In genomic region chr17:14209215-14209614, GRCh38 we compare ENCODE assay signal across 1 cellular context.
A peak's percentile ranks its signal among the peaks of the same experiment; 100 is the strongest.
TF ChIP-seq lines count a peak whose summit lies in the region.

No MANE protein-coding gene starts in this region.

TF ChIP-seq in HepG2, 621 proteins besides CTCF, POLR2A, EP300 and RAD21 (continued from another document and continues in another):
- TF ChIP-seq TFE3 (CRISPR knock-in tag; IDR thresholded peaks at IDR 0.05): peak; percentile 80
- no peak for TF ChIP-seq ZNF280B (CRISPR knock-in tag; IDR thresholded peaks at IDR 0.05; ENCODE audit: borderline replicate concordance)
- TF ChIP-seq POGK (CRISPR knock-in tag; conservative IDR thresholded peaks at IDR 0.05): peak; percentile 68; the same call in 1 of the 2 replicates
- peak; percentile 64; the same call in 1 of the 2 replicates for TF ChIP-seq NFE2 (CRISPR knock-in tag; IDR thresholded peaks at IDR 0.05)
- TF ChIP-seq RARA (CRISPR knock-in tag; IDR thresholded peaks at IDR 0.05): 0 out of 2 replicates have a peak, but pooled peaks have one; percentile 14
- TF ChIP-seq NCOA1 (CRISPR knock-in tag; IDR thresholded peaks at IDR 0.05): no peak
- peak in 1 of 2 experiments; percentile 98; a peak in 2 of 4 replicates for TF ChIP-seq ATF4 (CRISPR knock-in tag; IDR thresholded peaks at IDR 0.05)
- TF ChIP-seq PLRG1 (conservative IDR thresholded peaks at IDR 0.05): no peak
- TF ChIP-seq ZNF549 (CRISPR knock-in tag; IDR thresholded peaks at IDR 0.05): no peak
- peak; percentile 46; the same call in 1 of the 2 replicates for TF ChIP-seq TFAP4 (IDR thresholded peaks at IDR 0.05; ENCODE audit: borderline replicate concordance, low read depth)
- TF ChIP-seq GPN1 (CRISPR knock-in tag; IDR thresholded peaks at IDR 0.05; ENCODE audit: borderline replicate concordance): no peak
- TF ChIP-seq ZFP91 (CRISPR knock-in tag; IDR thresholded peaks at IDR 0.05; ENCODE audit: borderline replicate concordance): no peak
- TF ChIP-seq ZNF672 (CRISPR knock-in tag; IDR thresholded peaks at IDR 0.05): no peak
- peak; percentile 49; the same call in 1 of the 2 replicates for TF ChIP-seq ATF7 (IDR thresholded peaks at IDR 0.05)
- no peak for TF ChIP-seq ATF7 (CRISPR knock-in tag; IDR thresholded peaks at IDR 0.05)
- no peak for TF ChIP-seq ZNF557 (CRISPR knock-in tag; IDR thresholded peaks at IDR 0.05)
- TF ChIP-seq ISL2 (CRISPR knock-in tag; IDR thresholded peaks at IDR 0.05): peak; percentile 31; the same call in 1 of the 2 replicates
- TF ChIP-seq TBX2 (CRISPR knock-in tag; IDR thresholded peaks at IDR 0.05; ENCODE audit: borderline replicate concordance): peak; percentile 67
- peak; percentile 42; the same call in 1 of the 2 replicates for TF ChIP-seq JUNB (CRISPR knock-in tag; IDR thresholded peaks at IDR 0.05; ENCODE audit: borderline replicate concordance)
- no peak for TF ChIP-seq ZNF367 (CRISPR knock-in tag; IDR thresholded peaks at IDR 0.05; ENCODE audit: borderline replicate concordance)
- no peak for TF ChIP-seq ZNF30 (CRISPR knock-in tag; IDR thresholded peaks at IDR 0.05)
- no peak for TF ChIP-seq ZKSCAN5 (CRISPR knock-in tag; IDR thresholded peaks at IDR 0.05)
- TF ChIP-seq ZNF451 (CRISPR knock-in tag; IDR thresholded peaks at IDR 0.05): no peak
- TF ChIP-seq GATAD1 (CRISPR knock-in tag; IDR thresholded peaks at IDR 0.05): no peak
- no peak for TF ChIP-seq KAT7 (CRISPR knock-in tag; IDR thresholded peaks at IDR 0.05; ENCODE audit: borderline replicate concordance)
- no peak for TF ChIP-seq ZFP1 (CRISPR knock-in tag; IDR thresholded peaks at IDR 0.05)
- TF ChIP-seq FOXO4 (CRISPR knock-in tag; conservative IDR thresholded peaks at IDR 0.05): no peak
- no peak for TF ChIP-seq ZNF7 (CRISPR knock-in tag; IDR thresholded peaks at IDR 0.05)
- no peak; the same call in 1 of the 2 replicates for TF ChIP-seq CREB1 (IDR thresholded peaks at IDR 0.05)
- TF ChIP-seq CREB1 (CRISPR knock-in tag; IDR thresholded peaks at IDR 0.05): peak; percentile 65; the same call in 1 of the 2 replicates
- peak; percentile 61 for TF ChIP-seq HOXA3 (CRISPR knock-in tag; IDR thresholded peaks at IDR 0.05)
- TF ChIP-seq ATF7-NPFF (CRISPR knock-in tag; IDR thresholded peaks at IDR 0.05; ENCODE audit: low read depth): no peak
- no peak for TF ChIP-seq ZNF790 (CRISPR knock-in tag; IDR thresholded peaks at IDR 0.05; ENCODE audit: borderline replicate concordance)
- TF ChIP-seq HOXA9 (CRISPR knock-in tag; IDR thresholded peaks at IDR 0.05; ENCODE audit: borderline replicate concordance): no peak
- peak; percentile 58; the same call in 1 of the 2 replicates for TF ChIP-seq SOX5 (CRISPR knock-in tag; IDR thresholded peaks at IDR 0.05; ENCODE audit: borderline replicate concordance)
- no peak for TF ChIP-seq TRIM24 (CRISPR knock-in tag; IDR thresholded peaks at IDR 0.05)
- no peak for TF ChIP-seq RAD51 (IDR thresholded peaks at IDR 0.05; ENCODE audit: borderline replicate concordance)
- TF ChIP-seq NFKBIZ (CRISPR knock-in tag; IDR thresholded peaks at IDR 0.05): peak; percentile 35; the same call in 1 of the 2 replicates
- TF ChIP-seq MED1 (CRISPR knock-in tag; IDR thresholded peaks at IDR 0.05): 0 out of 2 replicates have a peak, but pooled peaks have one; percentile 33
- no peak; the same call in none of the 2 replicates for TF ChIP-seq ZNF780A (CRISPR knock-in tag; IDR thresholded peaks at IDR 0.05)
- no peak for TF ChIP-seq KAT8 (CRISPR knock-in tag; IDR thresholded peaks at IDR 0.05)
- no peak for TF ChIP-seq NCOA2 (CRISPR knock-in tag; IDR thresholded peaks at IDR 0.05)
- TF ChIP-seq ZNF180 (CRISPR knock-in tag; IDR thresholded peaks at IDR 0.05; ENCODE audit: borderline replicate concordance, low read depth): no peak
- TF ChIP-seq CENPX (CRISPR knock-in tag; IDR thresholded peaks at IDR 0.05): no peak
- TF ChIP-seq ZNF160 (CRISPR knock-in tag; IDR thresholded peaks at IDR 0.05): no peak
- TF ChIP-seq FOXK2 (IDR thresholded peaks at IDR 0.05): no peak
- TF ChIP-seq FOXO1 (CRISPR knock-in tag; IDR thresholded peaks at IDR 0.05): no peak
- TF ChIP-seq SAP130 (CRISPR knock-in tag; IDR thresholded peaks at IDR 0.05; ENCODE audit: low read depth): peak; percentile 66
- TF ChIP-seq MED8 (CRISPR knock-in tag; IDR thresholded peaks at IDR 0.05; ENCODE audit: insufficient replicate concordance): no peak
- TF ChIP-seq XRCC5 (optimal IDR thresholded peaks at IDR 0.05; ENCODE audit: low read length): peak; percentile 20
- no peak for TF ChIP-seq ZNF746 (CRISPR knock-in tag; IDR thresholded peaks at IDR 0.05)
- no peak for TF ChIP-seq FOXK1 (CRISPR knock-in tag; IDR thresholded peaks at IDR 0.05; ENCODE audit: borderline replicate concordance, low read depth)
- no peak for TF ChIP-seq ZBTB2 (CRISPR knock-in tag; IDR thresholded peaks at IDR 0.05; ENCODE audit: low read depth)
- TF ChIP-seq ZBTB8A (CRISPR knock-in tag; IDR thresholded peaks at IDR 0.05; ENCODE audit: borderline replicate concordance, low read depth): no peak
- TF ChIP-seq HNF1A (IDR thresholded peaks at IDR 0.05; ENCODE audit: low read depth): no peak
- no peak; the same call in 1 of the 2 replicates for TF ChIP-seq HNF1A (CRISPR knock-in tag; IDR thresholded peaks at IDR 0.05; ENCODE audit: borderline replicate concordance)
- TF ChIP-seq BATF2 (CRISPR knock-in tag; IDR thresholded peaks at IDR 0.05): no peak
- TF ChIP-seq BRD4 (CRISPR knock-in tag; IDR thresholded peaks at IDR 0.05): no peak
- no peak for TF ChIP-seq U2AF1 (optimal IDR thresholded peaks at IDR 0.05; ENCODE audit: low read depth, low read length)
